ENCODE assay signal across 10 cellular contexts in the genomic region with DNA sequence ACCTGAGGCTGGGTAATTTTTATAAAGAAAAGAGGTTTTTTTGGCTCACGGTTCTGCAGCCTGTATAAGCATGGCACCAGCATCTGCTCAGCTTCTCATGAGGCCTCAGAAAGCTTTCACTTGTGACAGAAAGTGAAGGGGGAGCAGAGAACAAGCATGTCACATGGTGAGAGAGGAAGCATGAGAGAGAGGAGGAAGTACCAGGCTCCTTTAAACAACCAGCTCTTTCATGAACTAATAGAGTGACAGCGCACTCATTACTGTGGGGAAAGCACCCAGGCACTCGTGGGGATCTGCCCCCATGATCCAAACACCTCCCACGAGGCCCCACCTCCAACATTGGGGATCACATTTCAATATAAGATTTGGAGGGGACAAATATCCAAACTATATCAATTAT.
A peak's percentile ranks its signal among the peaks of the same experiment; 100 is the strongest.
DNase-seq lines count a peak whose midpoint lies in the region; ATAC-seq, FAIRE-seq and TF ChIP-seq lines count a peak whose summit lies in the region.
"Had no signal": no experiment of that assay in that cellular context is flagged by ENCODE, and none has a peak within 500 bp of the region (broad histone marks: within the 10 kb centered on the region; RNA-seq: fewer than 3 reads in every experiment).

No MANE protein-coding gene starts in this region.

- TF ChIP-seq EP300 in GM12878 (IDR thresholded peaks at IDR 0.05; ENCODE audit: borderline replicate concordance in 1 of 2, control insufficient read depth in 1 of 2, low read depth in 2 of 2, low read length in 2 of 2), result no peak

- no TSS peak for BruUV-seq in GM12878 (replicated peaks; lab: Mats Ljungman, UMichigan)

- peaks cover 20 to 24% (median 21%) of the 10 kb centered on the region in 3 donors for H3K4me1 Mint-ChIP-seq in IgD-negative memory B cell

- peak overlapping the region; percentile 3 for H3K27ac ChIP-seq in GM12878 (ENCODE audit: control insufficient read depth, insufficient read depth)
- no peak overlapping the region for H3K27ac ChIP-seq in small intestine (ENCODE audit: low read depth in 1 of 2, low read length in 1 of 2)
- H3K27ac ChIP-seq: VCaP had no signal

- no peaks in the 10 kb centered on the region for H3K27me3 Mint-ChIP-seq in IgD-negative memory B cell

- FAIRE-seq in GM12878 (lab: Jason Lieb, UNC), result peak; percentile 97
- FAIRE-seq in small intestine (lab: Jason Lieb, UNC), result no peak
- FAIRE-seq: G401.6 had no signal

- 10% methylated on average over 4 of the region's 4 CpGs for WGBS in GM12878 (ENCODE audit: insufficient coverage, insufficient replicate concordance, low lambda C conversion rate, missing lambda C conversion rate)
- 42 to 47% (median 44%) methylated on average over 4 of the region's 4 CpGs for WGBS in small intestine, 3 donors

- TF ChIP-seq POLR2A in GM12878 (IDR thresholded peaks at IDR 0.05; ENCODE audit: low read depth, low read length), result no peak

- H3K4me1 ChIP-seq in GM12878 (ENCODE audit: control insufficient read depth, insufficient read depth, low read length) (peaks cover 6% of the 10 kb centered on the region; the same call in 1 of the 2 replicates), small intestine (ENCODE audit: control insufficient read depth in 2 of 2, insufficient read depth in 1 of 2, low read depth in 1 of 2, low read length in 1 of 2) (peaks cover 2 to 3% of the 10 kb centered on the region in 2 donors)

- no peaks in the 10 kb centered on the region for H4K20me1 ChIP-seq in GM12878 (ENCODE audit: control insufficient read depth, insufficient read depth)

- H3K4me3 Mint-ChIP-seq in IgD-negative memory B cell, result peak overlapping the region in 2 of 4 donors; percentile 66 to 89

- POLR2A ChIA-PET in GM12878 (lab: Charles Lee), result interaction anchor here (0.7 kb wide), 1 partner anchor 16 kb away, joined by 6 read pairs; no protein-coding TSS in a partner anchor

- intact Hi-C loops in GM12878 (cut with micrococcal nuclease; ENCODE audit: unreplicated experiment), result loop anchor here (5.0 kb wide), 1 partner anchor 87 kb away; a partner anchor contains a TSS

- peaks cover 1 to 3% of the 10 kb centered on the region in 2 experiments; a peak in 3 of 4 replicates for H3K36me3 ChIP-seq in GM12878 (ENCODE audit: control insufficient read depth in 2 of 2, insufficient read depth in 2 of 2, low read length in 1 of 2)
- H3K36me3 ChIP-seq in small intestine (ENCODE audit: control insufficient read depth in 2 of 2, insufficient read depth in 2 of 2, low read length in 2 of 2), result no peaks in the 10 kb centered on the region

- DNase-seq in stimulated activated CD4-positive, alpha-beta T cell treated with anti-CD3 and anti-CD28 coated beads, Interleukin-15, amount 100 ng/mL, for 24 hours, result peak; percentile 20
- DNase-seq in stimulated activated CD4-positive, alpha-beta T cell treated with anti-CD3 and anti-CD28 coated beads, Interleukin-2, amount 100 ng/mL, for 24 hours, result no peak
- DNase-seq in GM12878 (ENCODE audit: low read depth, low spot score) (peak; percentile 59), small intestine (peak; percentile 67), NCI-H2171 (lab: John Stamatoyannopoulos, UW) (no peak), iPS-NIHi7 (ENCODE audit: extremely low spot score) (no peak)
- DNase-seq in effector CD4-positive, alpha-beta T cell, result no peak

- ATAC-seq in GM12878, result peak; percentile 99

- H3K4me3 ChIP-seq in GM12878 (no peak overlapping the region), small intestine (ENCODE audit: low read depth in 1 of 2, low read length in 2 of 2) (no peak overlapping the region)

- peak overlapping the region; percentile 55 for H2AFZ ChIP-seq in GM12878 (ENCODE audit: control insufficient read depth, low read depth, low read length)

- peaks cover 7% of the 10 kb centered on the region for H3K79me2 ChIP-seq in GM12878 (ENCODE audit: control insufficient read depth, insufficient read depth, low read length)

- peaks cover 6% of the 10 kb centered on the region for H3K36me3 Mint-ChIP-seq in IgD-negative memory B cell

- in situ Hi-C loops in GM12878 (cut with MboI), result no loop called here

- peak overlapping the region; percentile 38; the same call in 1 of the 2 replicates for H3K4me2 ChIP-seq in GM12878 (ENCODE audit: control insufficient read depth, insufficient read depth)

- CTCF ChIA-PET in GM12878 (lab: Yijun Ruan, JAX), result interaction anchor here (0.8 to 1.4 kb wide), 4 partner anchors 9 to 88 kb away, joined by 3 to 5 read pairs (median 4); no protein-coding TSS in a partner anchor

- no peaks in the 10 kb centered on the region for H3K27me3 ChIP-seq in GM12878 (replicated peaks in 1 of 2; ENCODE audit: control insufficient read depth in 2 of 2, insufficient read depth in 2 of 2, low read length in 1 of 2)
- H3K27me3 ChIP-seq in small intestine (ENCODE audit: control insufficient read depth in 2 of 2, insufficient read depth in 2 of 2, low read length in 2 of 2), result no peaks in the 10 kb centered on the region

- peaks cover 0 to 2% (median 0%) of the 10 kb centered on the region in 3 donors for H3K9me3 Mint-ChIP-seq in IgD-negative memory B cell

- no peak for TF ChIP-seq RAD21 in GM12878 (IDR thresholded peaks at IDR 0.05; ENCODE audit: insufficient read depth, low read depth, low read length)

- H3K27ac Mint-ChIP-seq in IgD-negative memory B cell, result peak overlapping the region; percentile 12 to 77 (median 59)

- H3K9me3 ChIP-seq in GM12878 (replicated peaks; ENCODE audit: control insufficient read depth, insufficient read depth, low read length), result no peaks in the 10 kb centered on the region; the same call in 1 of the 3 replicates
- H3K9me3 ChIP-seq in small intestine (ENCODE audit: control insufficient read depth, low read depth), result no peaks in the 10 kb centered on the region

- H3K9ac ChIP-seq in GM12878 (ENCODE audit: control insufficient read depth, insufficient read depth, low read length), result no peak overlapping the region

- TF ChIP-seq CTCF in GM12878 (IDR thresholded peaks at IDR 0.05 in 2 of 3, conservative IDR thresholded peaks at IDR 0.05 in 1 of 3; ENCODE audit: control insufficient read depth in 2 of 3, extremely low read depth in 1 of 3, insufficient read depth in 1 of 3, low read depth in 3 of 3, low read length in 3 of 3), result no peak

- SMC1A ChIA-PET in GM12878 (lab: Charles Lee; ENCODE audit: uncharacterized antibody, unreplicated experiment), result interaction anchor here (1.0 to 1.8 kb wide), 6 partner anchors 9 to 87 kb away, joined by 3 to 7 read pairs (median 4); no protein-coding TSS in a partner anchor

- RAD21 ChIA-PET in GM12878 (lab: Charles Lee; ENCODE audit: unreplicated experiment), result interaction anchor here (0.7 to 2.0 kb wide), 4 partner anchors 9 to 85 kb away, joined by 3 to 7 read pairs (median 5); no protein-coding TSS in a partner anchor

TF ChIP-seq in GM12878, 131 proteins besides CTCF, POLR2A, EP300 and RAD21 (continues in another document):
- TF ChIP-seq, protein P1, sequence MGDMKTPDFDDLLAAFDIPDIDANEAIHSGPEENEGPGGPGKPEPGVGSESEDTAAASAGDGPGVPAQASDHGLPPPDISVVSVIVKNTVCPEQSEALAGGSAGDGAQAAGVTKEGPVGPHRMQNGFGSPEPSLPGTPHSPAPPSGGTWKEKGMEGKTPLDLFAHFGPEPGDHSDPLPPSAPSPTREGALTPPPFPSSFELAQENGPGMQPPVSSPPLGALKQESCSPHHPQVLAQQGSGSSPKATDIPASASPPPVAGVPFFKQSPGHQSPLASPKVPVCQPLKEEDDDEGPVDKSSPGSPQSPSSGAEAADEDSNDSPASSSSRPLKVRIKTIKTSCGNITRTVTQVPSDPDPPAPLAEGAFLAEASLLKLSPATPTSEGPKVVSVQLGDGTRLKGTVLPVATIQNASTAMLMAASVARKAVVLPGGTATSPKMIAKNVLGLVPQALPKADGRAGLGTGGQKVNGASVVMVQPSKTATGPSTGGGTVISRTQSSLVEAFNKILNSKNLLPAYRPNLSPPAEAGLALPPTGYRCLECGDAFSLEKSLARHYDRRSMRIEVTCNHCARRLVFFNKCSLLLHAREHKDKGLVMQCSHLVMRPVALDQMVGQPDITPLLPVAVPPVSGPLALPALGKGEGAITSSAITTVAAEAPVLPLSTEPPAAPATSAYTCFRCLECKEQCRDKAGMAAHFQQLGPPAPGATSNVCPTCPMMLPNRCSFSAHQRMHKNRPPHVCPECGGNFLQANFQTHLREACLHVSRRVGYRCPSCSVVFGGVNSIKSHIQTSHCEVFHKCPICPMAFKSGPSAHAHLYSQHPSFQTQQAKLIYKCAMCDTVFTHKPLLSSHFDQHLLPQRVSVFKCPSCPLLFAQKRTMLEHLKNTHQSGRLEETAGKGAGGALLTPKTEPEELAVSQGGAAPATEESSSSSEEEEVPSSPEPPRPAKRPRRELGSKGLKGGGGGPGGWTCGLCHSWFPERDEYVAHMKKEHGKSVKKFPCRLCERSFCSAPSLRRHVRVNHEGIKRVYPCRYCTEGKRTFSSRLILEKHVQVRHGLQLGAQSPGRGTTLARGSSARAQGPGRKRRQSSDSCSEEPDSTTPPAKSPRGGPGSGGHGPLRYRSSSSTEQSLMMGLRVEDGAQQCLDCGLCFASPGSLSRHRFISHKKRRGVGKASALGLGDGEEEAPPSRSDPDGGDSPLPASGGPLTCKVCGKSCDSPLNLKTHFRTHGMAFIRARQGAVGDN (IDR thresholded peaks at IDR 0.05), result peak; percentile 43; the same call in 1 of the 2 replicates
- TF ChIP-seq TARDBP (IDR thresholded peaks at IDR 0.05; ENCODE audit: borderline replicate concordance) (no peak), MTA2 (IDR thresholded peaks at IDR 0.05; ENCODE audit: low read depth) (peak; percentile 12; the same call in 1 of the 2 replicates), NBN (IDR thresholded peaks at IDR 0.05) (0 out of 2 replicates have a peak, but pooled peaks have one; percentile 46)
- TF ChIP-seq, protein P2, sequence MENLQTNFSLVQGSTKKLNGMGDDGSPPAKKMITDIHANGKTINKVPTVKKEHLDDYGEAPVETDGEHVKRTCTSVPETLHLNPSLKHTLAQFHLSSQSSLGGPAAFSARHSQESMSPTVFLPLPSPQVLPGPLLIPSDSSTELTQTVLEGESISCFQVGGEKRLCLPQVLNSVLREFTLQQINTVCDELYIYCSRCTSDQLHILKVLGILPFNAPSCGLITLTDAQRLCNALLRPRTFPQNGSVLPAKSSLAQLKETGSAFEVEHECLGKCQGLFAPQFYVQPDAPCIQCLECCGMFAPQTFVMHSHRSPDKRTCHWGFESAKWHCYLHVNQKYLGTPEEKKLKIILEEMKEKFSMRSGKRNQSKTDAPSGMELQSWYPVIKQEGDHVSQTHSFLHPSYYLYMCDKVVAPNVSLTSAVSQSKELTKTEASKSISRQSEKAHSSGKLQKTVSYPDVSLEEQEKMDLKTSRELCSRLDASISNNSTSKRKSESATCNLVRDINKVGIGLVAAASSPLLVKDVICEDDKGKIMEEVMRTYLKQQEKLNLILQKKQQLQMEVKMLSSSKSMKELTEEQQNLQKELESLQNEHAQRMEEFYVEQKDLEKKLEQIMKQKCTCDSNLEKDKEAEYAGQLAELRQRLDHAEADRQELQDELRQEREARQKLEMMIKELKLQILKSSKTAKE (IDR thresholded peaks at IDR 0.05; ENCODE audit: low read depth, poor library complexity, severe bottlenecking), result peak; percentile 60

Comparison
In these comparisons a context has a peak if more than half of its experiments do, and no peak if none do; other contexts are left out.
1. DNase-seq: peak in stimulated activated CD4-positive, alpha-beta T cell treated with anti-CD3 and anti-CD28 coated beads, Interleukin-15, amount 100 ng/mL, for 24 hours (single experiment), GM12878 (single experiment) and small intestine (single experiment); none in stimulated activated CD4-positive, alpha-beta T cell treated with anti-CD3 and anti-CD28 coated beads, Interleukin-2, amount 100 ng/mL, for 24 hours (0 of 2), NCI-H2171 (single experiment), effector CD4-positive, alpha-beta T cell (single experiment) and iPS-NIHi7 (single experiment).